Comparison of ENCODE assay signal across 8 cellular contexts in genomic region chr3:49724586-49724985, GRCh38. TPM values are rescaled to one million over a fixed set of nuclear protein-coding genes. Genes with fewer than 3 reads are reported as not detected.
DNase-seq lines count a peak whose midpoint lies in the region; ATAC-seq and TF ChIP-seq lines count a peak whose summit lies in the region.

No MANE protein-coding gene starts in this region.

- CTCF ChIA-PET in PC-3 (lab: Charles Lee) = no interaction called here

- TF ChIP-seq CTCF in DND-41 (IDR thresholded peaks at IDR 0.05; ENCODE audit: borderline replicate concordance, extremely low read depth, low read length, poor library complexity, severe bottlenecking) (no peak), PC-3 (conservative IDR thresholded peaks at IDR 0.05; ENCODE audit: low read depth, low read length) (no peak)

- POLR2A ChIA-PET in PC-3 (lab: Charles Lee; ENCODE audit: unreplicated experiment) = no interaction called here

- H3K27ac Mint-ChIP-seq in naive B cell = peak overlapping the region; percentile 100

- peak overlapping the region; percentile 91 to 98 (median 95) for H3K4me3 Mint-ChIP-seq in naive B cell

- ATAC-seq in DND-41 (ENCODE audit: insufficient read depth, low read depth) (no peak), PC-3 (no peak), naive B cell (ENCODE audit: low read depth in 2 of 2) (peak; percentile 53 to 58), HG03378 (IDR thresholded peaks at IDR 0.05; ENCODE audit: unreplicated experiment) (no peak), HG02973 (IDR thresholded peaks at IDR 0.05; ENCODE audit: unreplicated experiment) (no peak)

- H3K36me3 ChIP-seq in DND-41 (ENCODE audit: insufficient read depth, low read length) (peaks cover 53% of the 10 kb centered on the region), PC-3 (ENCODE audit: low read depth, low read length) (peaks cover 20% of the 10 kb centered on the region), duodenal mucosa (ENCODE audit: control insufficient read depth in 1 of 2, insufficient read depth in 2 of 2, low read length in 2 of 2) (peaks cover 33 to 53% of the 10 kb centered on the region in 2 donors)

- H3K4me1 ChIP-seq in DND-41 (ENCODE audit: insufficient read depth, low read length) = peaks cover 45% of the 10 kb centered on the region
- H3K4me1 ChIP-seq in PC-3 (ENCODE audit: insufficient read depth, low read length) = peaks cover 17% of the 10 kb centered on the region
- peaks cover 65 to 72% of the 10 kb centered on the region in 2 donors for H3K4me1 ChIP-seq in duodenal mucosa (ENCODE audit: control insufficient read depth in 1 of 2, insufficient read depth in 2 of 2, low read length in 2 of 2)

- peaks cover 32% of the 10 kb centered on the region for H4K20me1 ChIP-seq in DND-41 (ENCODE audit: insufficient read depth, low read length)
- no peaks in the 10 kb centered on the region for H4K20me1 ChIP-seq in PC-3 (ENCODE audit: low read length)

- H3K9me3 ChIP-seq in DND-41 (ENCODE audit: insufficient read depth, low read length, severe bottlenecking) (no peaks in the 10 kb centered on the region), PC-3 (ENCODE audit: low read length) (no peaks in the 10 kb centered on the region), duodenal mucosa (ENCODE audit: control insufficient read depth in 1 of 2, low read length in 2 of 2) (no peaks in the 10 kb centered on the region)

- no peaks in the 10 kb centered on the region for H3K27me3 Mint-ChIP-seq in naive B cell

- peak overlapping the region; percentile 91 to 94; a peak in 3 of 4 replicates for H3K4me3 ChIP-seq in DND-41 (ENCODE audit: low read depth in 1 of 2, low read length in 2 of 2)
- peak overlapping the region; percentile 98 for H3K4me3 ChIP-seq in PC-3 (ENCODE audit: low read length)
- peak overlapping the region; percentile 71 to 77 for H3K4me3 ChIP-seq in duodenal mucosa (ENCODE audit: low read depth in 1 of 2, low read length in 2 of 2)

- H3K9ac ChIP-seq in DND-41 (ENCODE audit: low read depth, low read length) (peak overlapping the region; percentile 96), PC-3 (ENCODE audit: low read length) (peak overlapping the region; percentile 98), duodenal mucosa (ENCODE audit: low read depth in 1 of 2, low read length in 2 of 2) (peak overlapping the region; percentile 85 to 90)

- DNase-seq in DND-41 = peak; percentile 37
- DNase-seq in PC-3 = no peak
- DNase-seq in naive B cell = peak; percentile 76
- no peak for DNase-seq in midbrain (lab: John Stamatoyannopoulos, UW)
- no peak for DNase-seq in NCI-H510A (lab: John Stamatoyannopoulos, UW)

- H3F3A ChIP-seq in PC-3 (ENCODE audit: low read length, unreplicated experiment) = no peaks in the 10 kb centered on the region

- peaks cover 35 to 56% (median 44%) of the 10 kb centered on the region in 3 donors for H3K4me1 Mint-ChIP-seq in naive B cell

- no peaks in the 10 kb centered on the region for H3K9me3 Mint-ChIP-seq in naive B cell

- H3K36me3 Mint-ChIP-seq in naive B cell = no peaks in the 10 kb centered on the region

- peak overlapping the region; percentile 82 for H2AFZ ChIP-seq in DND-41 (ENCODE audit: low read depth, low read length)
- H2AFZ ChIP-seq in PC-3 (ENCODE audit: low read length) = peak overlapping the region; percentile 85

- intact Hi-C loops in PC-3 (cut with micrococcal nuclease) = loop anchor here (1.0 kb wide), 1 partner anchor 62 kb away; the partner anchor contains the start of gene IP6K1

- no peaks in the 10 kb centered on the region for H3K9me2 ChIP-seq in PC-3 (replicated peaks; ENCODE audit: low read length)

- no TSS peak for BruUV-seq in PC-3 (replicated peaks; lab: Mats Ljungman, UMichigan)

- no peaks in the 10 kb centered on the region for H3K27me3 ChIP-seq in DND-41 (ENCODE audit: insufficient read depth, low read length, poor library complexity)
- no peaks in the 10 kb centered on the region for H3K27me3 ChIP-seq in PC-3 (ENCODE audit: low read length)
- no peaks in the 10 kb centered on the region for H3K27me3 ChIP-seq in duodenal mucosa (ENCODE audit: control insufficient read depth in 1 of 2, insufficient read depth in 2 of 2, low read length in 2 of 2)

- H3K79me2 ChIP-seq in DND-41 (ENCODE audit: insufficient read depth, low read length) (peaks cover 32% of the 10 kb centered on the region), PC-3 (ENCODE audit: low read length) (peaks cover 17% of the 10 kb centered on the region)

- H3K4me2 ChIP-seq in DND-41 (ENCODE audit: insufficient read depth, low read length) = peak overlapping the region; percentile 98
- H3K4me2 ChIP-seq in PC-3 (ENCODE audit: low read length) = peak overlapping the region; percentile 90

- peak overlapping the region; percentile 88 for H3K27ac ChIP-seq in DND-41 (ENCODE audit: low read length)
- H3K27ac ChIP-seq in PC-3 (ENCODE audit: low read length) = peak overlapping the region; percentile 79
- peak overlapping the region; percentile 100 for H3K27ac ChIP-seq in duodenal mucosa (ENCODE audit: low read depth, low read length)

RNA-seq across cellular contexts. Expression of gene GMPPB, which starts 0.8 kb away (rescaled TPM):
- total RNA-seq in PC-3 (2014; rRNA removed) = 69.5 and 83.9 TPM in 2 replicates
- polyA plus RNA-seq in naive B cell (ENCODE audit: low read depth in 6 of 6) = 10 to 100 TPM; 11.5 to 22.0 (median 14.6) TPM

RNA-seq across cellular contexts. Expression of gene AMIGO3, which starts 5.1 kb away (rescaled TPM):
- 1.8 and 2.1 TPM in 2 replicates for total RNA-seq in PC-3 (2014; rRNA removed)
- polyA plus RNA-seq in naive B cell (ENCODE audit: low read depth in 6 of 6) = under 1 TPM in 2 of 6 donors, not detected in 4; 0.30 to 0.77 TPM

RNA-seq across cellular contexts. Expression of gene RNF123, which starts 35.2 kb away (rescaled TPM):
- 38.6 and 43.0 TPM in 2 replicates for total RNA-seq in PC-3 (2014; rRNA removed)
- 10 to 100 TPM in 5 of 6 donors, 1 to 10 TPM in 1; 5.7 to 19.5 (median 11.0) TPM for polyA plus RNA-seq in naive B cell (ENCODE audit: low read depth in 6 of 6)

RNA-seq across cellular contexts. Expression of gene MST1, which starts 35.3 kb away (rescaled TPM):
- total RNA-seq in PC-3 (2014; rRNA removed) = 1.7 and 2.8 TPM in 2 replicates
- polyA plus RNA-seq in naive B cell (ENCODE audit: low read depth in 6 of 6) = 1 to 10 TPM in 2 of 6 donors, under 1 TPM in 1, not detected in 3; 0.41 to 1.8 (median 1.1) TPM

RNA-seq across cellular contexts. Expression of gene APEH, which starts 50.4 kb away (rescaled TPM):
- 236 and 246 TPM in 2 replicates for total RNA-seq in PC-3 (2014; rRNA removed)
- 100 to 1,000 TPM in 1 of 6 donors, 10 to 100 TPM in 5; 73.4 to 105 (median 82.2) TPM for polyA plus RNA-seq in naive B cell (ENCODE audit: low read depth in 6 of 6)

Comparison
In these comparisons a context has a peak if more than half of its experiments do, and no peak if none do; other contexts are left out.
1. ATAC-seq: peak in naive B cell (2 of 2); none in DND-41 (single experiment), PC-3 (single experiment), HG03378 (single experiment) and HG02973 (single experiment).
2. DNase-seq: peak in DND-41 (single experiment) and naive B cell (single experiment); none in PC-3 (single experiment), midbrain (single experiment) and NCI-H510A (single experiment).
3. Peak in every context shown above with its lines, with median percentiles within 50 percentile points of each other: H3K27ac ChIP-seq, H3K4me3 ChIP-seq and H3K9ac ChIP-seq.